In genomic region chr12:122969657-122970056, GRCh38 we compare ENCODE assay signal across 22 cellular contexts.
DNase-seq lines count a peak whose midpoint lies in the region; ATAC-seq lines count a peak whose summit lies in the region.
"Had no signal": no experiment of that assay in that cellular context is flagged by ENCODE, and none has a peak within 500 bp of the region (broad histone marks: within the 10 kb centered on the region; RNA-seq: fewer than 3 reads in every experiment).

No MANE protein-coding gene starts in this region.

- peak; percentile 28 for DNase-seq in NCI-H1694 treated with DMSO at 0.1 percent for 48 hours (lab: John Stamatoyannopoulos, UW)
- peak; percentile 96 to 99 for DNase-seq in NCI-H526 (lab: John Stamatoyannopoulos, UW)
- peak; percentile 80 for DNase-seq in globus pallidus (ENCODE audit: low spot score)
- DNase-seq in pons (ENCODE audit: low spot score), result peak; percentile 90
- no peak for DNase-seq in NCI-H1417 (lab: John Stamatoyannopoulos, UW)
- DNase-seq: aorta; CD4-positive, CD25-positive, alpha-beta regulatory T cell; dermis blood vessel endothelial cell; GDM1; GOT3; islet precursor cell; KBM-7; lower lobe of right lung; MM.1S; stimulated activated CD8-positive, alpha-beta memory T cell treated with anti-CD3 and anti-CD28 coated beads, Interleukin-4, amount 100 ng/mL, for 48 hours; stomach; transverse colon had no signal

- ATAC-seq in GM19351 (IDR thresholded peaks at IDR 0.05; ENCODE audit: unreplicated experiment) (no peak), GM18519 (IDR thresholded peaks at IDR 0.05; ENCODE audit: low FRiP score, unreplicated experiment) (no peak)
- ATAC-seq: activated naive CD4-positive, alpha-beta T cell treated with anti-CD3 and anti-CD28 coated beads, Interleukin-2, amount 50 U/mL, for 72 hours; gastroesophageal sphincter; lower lobe of right lung; WTC11 had no signal

Comparison
In these comparisons a context has a peak if more than half of its experiments do, and no peak if none do; other contexts are left out.
1. DNase-seq: peak in NCI-H1694 treated with DMSO at 0.1 percent for 48 hours (single experiment), NCI-H526 (2 of 2), globus pallidus (single experiment) and pons (single experiment); none in NCI-H1417 (0 of 3).